In the genomic region with DNA sequence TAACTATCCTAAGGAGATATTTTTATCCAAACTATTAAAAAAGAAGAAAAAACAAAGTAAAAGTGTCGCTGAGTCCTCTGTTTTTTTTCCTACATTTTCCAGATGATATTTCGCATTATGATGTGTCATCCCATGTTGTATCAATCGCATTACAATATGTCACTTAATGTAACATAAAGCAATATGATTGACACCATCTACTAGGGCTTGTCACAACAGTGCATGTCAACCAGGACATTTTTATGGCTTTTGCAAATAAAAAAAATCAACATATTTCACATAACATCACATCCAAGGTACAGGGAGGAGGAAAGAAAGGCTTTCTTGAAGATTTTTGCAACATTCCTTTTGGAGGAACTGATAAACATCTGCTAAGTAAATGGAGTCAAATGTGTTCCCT, we compare ENCODE assay signal across 31 cellular contexts.
DNase-seq lines count a peak whose midpoint lies in the region; ATAC-seq, FAIRE-seq and TF ChIP-seq lines count a peak whose summit lies in the region.
"Had no signal": no experiment of that assay in that cellular context is flagged by ENCODE, and none has a peak within 500 bp of the region (broad histone marks: within the 10 kb centered on the region; RNA-seq: fewer than 3 reads in every experiment).

No MANE protein-coding gene starts in this region.

- no peaks in the 10 kb centered on the region for H3F3A ChIP-seq in neural cell (ENCODE audit: insufficient read depth, low read length, poor library complexity, severe bottlenecking)

- no peaks in the 10 kb centered on the region for H3K79me2 ChIP-seq in neural cell (replicated peaks; ENCODE audit: insufficient read depth, low read length)

- no peak for TF ChIP-seq RAD21 in neural cell (conservative IDR thresholded peaks at IDR 0.05)

- peak; percentile 67 for FAIRE-seq in urothelium cell line (lab: Jason Lieb, UNC)
- FAIRE-seq: A204.1, A549, D721Med had no signal

- no peak overlapping the region for H3K27ac ChIP-seq in neural cell (ENCODE audit: low read length)
- H3K27ac ChIP-seq: 22Rv1; A549; BLaER1; BLaER1 treated with 17β-estradiol and CSF1 and Interleukin-3, amounts not matched to agents 10 nM and 100 nM; C4-2B had no signal

- no peaks in the 10 kb centered on the region for H3K36me3 ChIP-seq in neural cell (ENCODE audit: insufficient read depth, low read length)
- H3K36me3 ChIP-seq: BE2C; BLaER1; BLaER1 treated with 17β-estradiol and CSF1 and Interleukin-3, amounts not matched to agents 10 nM and 100 nM had no signal

- no peak overlapping the region for H3K4me3 ChIP-seq in neural cell (ENCODE audit: low read length)
- H3K4me3 ChIP-seq: A549; BLaER1; BLaER1 treated with 17β-estradiol and CSF1 and Interleukin-3, amounts not matched to agents 10 nM and 100 nM had no signal

- H3K4me2 ChIP-seq in neural cell (ENCODE audit: low read length), result no peak overlapping the region
- H3K4me2 ChIP-seq: A549; BLaER1; BLaER1 treated with 17β-estradiol and CSF1 and Interleukin-3, amounts not matched to agents 10 nM and 100 nM had no signal

- peaks cover 3% of the 10 kb centered on the region for H3K27me3 ChIP-seq in neural cell (ENCODE audit: insufficient read depth, low read depth, low read length)
- H3K27me3 ChIP-seq: BE2C; BLaER1; BLaER1 treated with 17β-estradiol and CSF1 and Interleukin-3, amounts not matched to agents 10 nM and 100 nM had no signal

- no peak for TF ChIP-seq CTCF in neural cell (IDR thresholded peaks at IDR 0.05; ENCODE audit: poor library complexity, severe bottlenecking)

- H3K9ac ChIP-seq in neural cell (ENCODE audit: low read length), result no peak overlapping the region
- H3K9ac ChIP-seq: BLaER1; BLaER1 treated with 17β-estradiol and CSF1 and Interleukin-3, amounts not matched to agents 10 nM and 100 nM had no signal

- ATAC-seq in HG03432 (IDR thresholded peaks at IDR 0.05; ENCODE audit: unreplicated experiment), result no peak
- ATAC-seq: A549; CD8-positive, alpha-beta T cell had no signal

- H3K9me2 ChIP-seq in neural cell (ENCODE audit: insufficient read depth, low read length), result no peaks in the 10 kb centered on the region

- no peaks in the 10 kb centered on the region for H4K20me1 ChIP-seq in neural cell (ENCODE audit: insufficient read depth)
- H4K20me1 ChIP-seq: BLaER1; BLaER1 treated with 17β-estradiol and CSF1 and Interleukin-3, amounts not matched to agents 10 nM and 100 nM had no signal

- DNase-seq in urothelium cell line (ENCODE audit: low spot score) (no peak), cerebellar cortex (ENCODE audit: low spot score) (no peak)
- DNase-seq: 8988T; ACHN; AML-193; BE2C; C1 segment of cervical spinal cord; Caco-2; Calu3; CD4-positive, alpha-beta memory T cell; CD4-positive, alpha-beta T cell; CD4-positive, CD25-positive, alpha-beta regulatory T cell; CD8-positive, alpha-beta memory T cell; CD8-positive, alpha-beta T cell; COR-L47; DMS 273 treated with DMSO at 0.1 percent for 48 hours; DMS153; DMS53; DMS79; DMS79 treated with DMSO at 0.1 percent for 48 hours; DND-41; EL had no signal

- H3K9me3 ChIP-seq in neural cell (ENCODE audit: low read length), result no peaks in the 10 kb centered on the region
- H3K9me3 ChIP-seq: A549; BE2C; BLaER1; BLaER1 treated with 17β-estradiol and CSF1 and Interleukin-3, amounts not matched to agents 10 nM and 100 nM had no signal

- no peak overlapping the region for H2AFZ ChIP-seq in neural cell (ENCODE audit: low read depth, low read length)

- peak; percentile 100 for TF ChIP-seq EP300 in neural cell (conservative IDR thresholded peaks at IDR 0.05; ENCODE audit: poor library complexity, severe bottlenecking)

TF ChIP-seq in neural cell, 6 proteins besides CTCF, POLR2A, EP300 and RAD21:
- TF ChIP-seq TAF1 (IDR thresholded peaks at IDR 0.05; ENCODE audit: low read depth) (no peak), SMC3 (conservative IDR thresholded peaks at IDR 0.05; ENCODE audit: poor library complexity) (no peak), MXI1 (conservative IDR thresholded peaks at IDR 0.05; ENCODE audit: poor library complexity, severe bottlenecking) (no peak), POLR2AphosphoS5 (IDR thresholded peaks at IDR 0.05) (peak; percentile 100), EZH2 (IDR thresholded peaks at IDR 0.05; ENCODE audit: borderline replicate concordance, insufficient read depth, low read length, poor library complexity, severe bottlenecking) (no peak)
- TF ChIP-seq, protein P1, sequence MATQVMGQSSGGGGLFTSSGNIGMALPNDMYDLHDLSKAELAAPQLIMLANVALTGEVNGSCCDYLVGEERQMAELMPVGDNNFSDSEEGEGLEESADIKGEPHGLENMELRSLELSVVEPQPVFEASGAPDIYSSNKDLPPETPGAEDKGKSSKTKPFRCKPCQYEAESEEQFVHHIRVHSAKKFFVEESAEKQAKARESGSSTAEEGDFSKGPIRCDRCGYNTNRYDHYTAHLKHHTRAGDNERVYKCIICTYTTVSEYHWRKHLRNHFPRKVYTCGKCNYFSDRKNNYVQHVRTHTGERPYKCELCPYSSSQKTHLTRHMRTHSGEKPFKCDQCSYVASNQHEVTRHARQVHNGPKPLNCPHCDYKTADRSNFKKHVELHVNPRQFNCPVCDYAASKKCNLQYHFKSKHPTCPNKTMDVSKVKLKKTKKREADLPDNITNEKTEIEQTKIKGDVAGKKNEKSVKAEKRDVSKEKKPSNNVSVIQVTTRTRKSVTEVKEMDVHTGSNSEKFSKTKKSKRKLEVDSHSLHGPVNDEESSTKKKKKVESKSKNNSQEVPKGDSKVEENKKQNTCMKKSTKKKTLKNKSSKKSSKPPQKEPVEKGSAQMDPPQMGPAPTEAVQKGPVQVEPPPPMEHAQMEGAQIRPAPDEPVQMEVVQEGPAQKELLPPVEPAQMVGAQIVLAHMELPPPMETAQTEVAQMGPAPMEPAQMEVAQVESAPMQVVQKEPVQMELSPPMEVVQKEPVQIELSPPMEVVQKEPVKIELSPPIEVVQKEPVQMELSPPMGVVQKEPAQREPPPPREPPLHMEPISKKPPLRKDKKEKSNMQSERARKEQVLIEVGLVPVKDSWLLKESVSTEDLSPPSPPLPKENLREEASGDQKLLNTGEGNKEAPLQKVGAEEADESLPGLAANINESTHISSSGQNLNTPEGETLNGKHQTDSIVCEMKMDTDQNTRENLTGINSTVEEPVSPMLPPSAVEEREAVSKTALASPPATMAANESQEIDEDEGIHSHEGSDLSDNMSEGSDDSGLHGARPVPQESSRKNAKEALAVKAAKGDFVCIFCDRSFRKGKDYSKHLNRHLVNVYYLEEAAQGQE (IDR thresholded peaks at IDR 0.05; ENCODE audit: borderline replicate concordance), result peak; percentile 59
